In the genomic region with DNA sequence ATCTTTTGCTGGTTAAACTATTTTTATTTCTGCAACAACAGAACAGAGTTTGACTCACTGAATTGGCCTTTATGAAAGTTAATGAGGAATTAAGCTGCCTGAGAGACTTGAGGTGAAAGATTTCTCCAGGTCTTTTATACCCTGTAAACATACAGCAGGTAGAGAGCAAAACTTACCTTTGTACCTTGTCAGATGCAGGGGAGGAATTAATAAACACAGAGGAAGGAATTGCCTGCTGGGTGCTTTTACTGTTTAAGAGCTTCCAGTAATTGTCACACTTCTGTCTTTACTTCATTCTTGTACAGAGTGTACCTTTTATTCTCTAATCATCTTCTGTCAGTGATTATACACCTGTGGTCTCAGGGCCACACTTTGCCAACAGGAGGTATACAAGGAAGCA, we compare ENCODE assay signal across 23 cellular contexts.
"Had no signal": no experiment of that assay in that cellular context is flagged by ENCODE, and none has a peak within 500 bp of the region (broad histone marks: within the 10 kb centered on the region; RNA-seq: fewer than 3 reads in every experiment).

No MANE protein-coding gene starts in this region.

- H3K4me2 ChIP-seq: KMS-11, SK-N-SH had no signal

- H3K4me3 Mint-ChIP-seq: IgD-negative memory B cell had no signal

- H3K27me3 ChIP-seq: SJSA1 had no signal

- H3K27ac ChIP-seq: HL-60, KMS-11, SJSA1 had no signal

- H3K27me3 Mint-ChIP-seq: IgD-negative memory B cell had no signal

- H3K4me1 Mint-ChIP-seq: IgD-negative memory B cell had no signal

- H3K36me3 ChIP-seq: SJSA1 had no signal

- ATAC-seq: K562 had no signal

- H3K27ac Mint-ChIP-seq: IgD-negative memory B cell had no signal

- H3K4me1 ChIP-seq: SJSA1 had no signal

- H3K9ac ChIP-seq: KMS-11, SK-N-SH had no signal

- H3K36me3 Mint-ChIP-seq: IgD-negative memory B cell had no signal

- DNase-seq: Kasumi-1, MM.1S, NCI-H1092 treated with DMSO at 0.1 percent for 48 hours, NCI-H1417, NCI-H1436 treated with DMSO at 0.1 percent for 48 hours, NCI-H1694, NCI-H187 treated with DMSO at 0.1 percent for 48 hours, NCI-H2029 treated with DMSO at 0.1 percent for 48 hours, NCI-H2171 treated with DMSO at 0.1 percent for 48 hours, NCI-H345, NCI-H446 treated with DMSO at 0.1 percent for 48 hours, NCI-H510A treated with DMSO at 0.1 percent for 48 hours, NCI-H526 treated with DMSO at 0.1 percent for 48 hours, NCI-H774, Right ventricle myocardium superior, RPMI8226, SIG-M5, SK-N-SH had no signal

- H3K4me3 ChIP-seq: K562, SJSA1 had no signal

- H3K9me2 ChIP-seq: SK-N-SH had no signal

- H3K9me3 ChIP-seq: SJSA1, SK-N-SH had no signal
